Comparison of ENCODE assay signal across 8 cellular contexts in genomic region chr22:28034760-28035401, GRCh38.
A peak's percentile ranks its signal among the peaks of the same experiment; 100 is the strongest.
DNase-seq lines count a peak whose midpoint lies in the region; ATAC-seq lines count a peak whose summit lies in the region.

No MANE protein-coding gene starts in this region.

- no peak overlapping the region for H3K9ac ChIP-seq in SK-N-MC (ENCODE audit: insufficient read length)

- H3K4me3 ChIP-seq in SK-N-MC = peak overlapping the region; percentile 58

- no peaks in the 10 kb centered on the region; the same call in 1 of the 2 replicates for H3K36me3 ChIP-seq in SK-N-MC (ENCODE audit: insufficient read depth, low read length)

- peak; percentile 10 for DNase-seq in activated CD4-positive, alpha-beta T cell treated with anti-CD3 and anti-CD28 coated beads, Interleukin-2, amount 50 U/mL, for 1 hour
- DNase-seq in activated CD4-positive, alpha-beta T cell treated with anti-CD3 and anti-CD28 coated beads for 1 hour = no peak
- DNase-seq in SK-N-MC (ENCODE audit: low read depth, low spot score) (peak; percentile 57), head of caudate nucleus (peak in 35 of 42 donors; percentile 18 to 75 (median 57)), sciatic nerve (ENCODE audit: low spot score) (peak; percentile 79), GM03348 (ENCODE audit: low spot score) (no peak)

- intact Hi-C loops in head of caudate nucleus (cut with DNase I) = no loop called here
- intact Hi-C loops in sciatic nerve (cut with DNase I) = no loop called here

- ATAC-seq in sciatic nerve (peak; percentile 78), GM18502 (IDR thresholded peaks at IDR 0.05; ENCODE audit: poor library complexity, unreplicated experiment) (no peak), GM19467 (IDR thresholded peaks at IDR 0.05; ENCODE audit: unreplicated experiment) (no peak)

- peak overlapping the region; percentile 5; the same call in 1 of the 2 replicates for H3K27ac ChIP-seq in SK-N-MC

- no peaks in the 10 kb centered on the region for H3K9me3 ChIP-seq in SK-N-MC (ENCODE audit: low read depth, low read length)

Comparison
In these comparisons a context has a peak if more than half of its experiments do, and no peak if none do; other contexts are left out.
1. DNase-seq: peak in activated CD4-positive, alpha-beta T cell treated with anti-CD3 and anti-CD28 coated beads, Interleukin-2, amount 50 U/mL, for 1 hour (single experiment), SK-N-MC (single experiment), head of caudate nucleus (35 of 42) and sciatic nerve (single experiment); none in activated CD4-positive, alpha-beta T cell treated with anti-CD3 and anti-CD28 coated beads for 1 hour (single experiment) and GM03348 (single experiment).